1 cellular context compared by ENCODE assay signal in genomic region chr20:57952136-57952535, GRCh38.
TF ChIP-seq lines count a peak whose summit lies in the region.

No MANE protein-coding gene starts in this region.

TF ChIP-seq in HEK293, 187 proteins besides CTCF, POLR2A, EP300 and RAD21 (continued from another document):
- no peak for TF ChIP-seq PRDM2 (tag by site-specific recombination; IDR thresholded peaks at IDR 0.05; ENCODE audit: borderline replicate concordance)
- TF ChIP-seq ZNF791 (tag by site-specific recombination; IDR thresholded peaks at IDR 0.05): no peak
- TF ChIP-seq HIC1 (tag by site-specific recombination; IDR thresholded peaks at IDR 0.05): no peak
- TF ChIP-seq ZNF658 (tag by site-specific recombination; IDR thresholded peaks at IDR 0.05): no peak
